Comparison of ENCODE assay signal across 20 cellular contexts in genomic region chr3:127834771-127835170, GRCh38. TPM values are rescaled to one million over a fixed set of nuclear protein-coding genes. Genes with fewer than 3 reads are reported as not detected.
DNase-seq lines count a peak whose midpoint lies in the region; ATAC-seq and TF ChIP-seq lines count a peak whose summit lies in the region.
"Had no signal": no experiment of that assay in that cellular context is flagged by ENCODE, and none has a peak within 500 bp of the region (broad histone marks: within the 10 kb centered on the region; RNA-seq: fewer than 3 reads in every experiment).

No MANE protein-coding gene starts in this region.

- H3K4me1 ChIP-seq in thyroid gland (no peaks in the 10 kb centered on the region), colonic mucosa (no peaks in the 10 kb centered on the region)
- H3K4me1 ChIP-seq: tibial artery had no signal

- TF ChIP-seq CTCF in glutamatergic neuron (IDR thresholded peaks at IDR 0.05; ENCODE audit: partially characterized antibody, unreplicated experiment) (no peak), thyroid gland (IDR thresholded peaks at IDR 0.05) (no peak), colonic mucosa (IDR thresholded peaks at IDR 0.05) (no peak)

- peaks cover 16% of the 10 kb centered on the region for H3K4me1 Mint-ChIP-seq in glutamatergic neuron (ENCODE audit: low read depth, unreplicated experiment)
- H3K4me1 Mint-ChIP-seq: central memory CD8-positive, alpha-beta T cell had no signal

- H3K4me3 ChIP-seq in thyroid gland (replicated peaks in 1 of 3) (no peak overlapping the region), colonic mucosa (no peak overlapping the region)
- H3K4me3 ChIP-seq: skin epidermis, tibial artery had no signal

- no peaks in the 10 kb centered on the region for H3K36me3 ChIP-seq in thyroid gland
- H3K36me3 ChIP-seq in colonic mucosa = no peaks in the 10 kb centered on the region
- H3K36me3 ChIP-seq: tibial artery had no signal

- H3K27me3 ChIP-seq in thyroid gland = no peaks in the 10 kb centered on the region
- H3K27me3 ChIP-seq in colonic mucosa = no peaks in the 10 kb centered on the region
- H3K27me3 ChIP-seq: tibial artery had no signal

- TF ChIP-seq POLR2A in thyroid gland (IDR thresholded peaks at IDR 0.05) = no peak

- 90 to 94% methylated on average over 4 of the region's 4 CpGs for WGBS in thyroid gland, 2 donors

- H3K4me3 Mint-ChIP-seq in glutamatergic neuron (ENCODE audit: unreplicated experiment) = no peak overlapping the region
- H3K4me3 Mint-ChIP-seq: activated CD8-positive, alpha-beta memory T cell treated with anti-CD3 and anti-CD28 coated beads, Interleukin-2, amount 10 ng/mL, durations not matched to agents 7 days and 5 days; central memory CD8-positive, alpha-beta T cell; HFFc6 had no signal

- ATAC-seq in GM18517 (IDR thresholded peaks at IDR 0.05; ENCODE audit: unreplicated experiment) (peak; percentile 3), GM21447 (IDR thresholded peaks at IDR 0.05; ENCODE audit: unreplicated experiment) (peak; percentile 2), HG03108 (IDR thresholded peaks at IDR 0.05; ENCODE audit: unreplicated experiment) (peak; percentile 5)
- ATAC-seq: activated CD8-positive, alpha-beta memory T cell treated with anti-CD3 and anti-CD28 coated beads, Interleukin-2, amount 10 ng/mL, durations not matched to agents 7 days and 5 days had no signal

- H3K27me3 Mint-ChIP-seq in glutamatergic neuron (ENCODE audit: unreplicated experiment) = no peaks in the 10 kb centered on the region

- intact Hi-C loops in thyroid gland (cut with DNase I) = loop anchor here (5.0 kb wide), 1 partner anchor 182 kb away; no protein-coding TSS in a partner anchor
- intact Hi-C loops in colonic mucosa (cut with DNase I) = loop anchor here (5.0 to 10.0 kb wide), 4 partner anchors 138 to 260 kb away; no protein-coding TSS in a partner anchor

- H3K9ac ChIP-seq in colonic mucosa (ENCODE audit: low read depth in 2 of 2, low read length in 2 of 2) = no peak overlapping the region
- H3K9ac ChIP-seq: parathyroid adenoma had no signal

- H3K36me3 Mint-ChIP-seq in glutamatergic neuron (ENCODE audit: unreplicated experiment) = peaks cover 30% of the 10 kb centered on the region

- peaks cover 10% of the 10 kb centered on the region for H3K9me3 Mint-ChIP-seq in glutamatergic neuron (ENCODE audit: unreplicated experiment)

- DNase-seq in glutamatergic neuron (no peak), thyroid gland (no peak), colonic mucosa (no peak), GM19238 (ENCODE audit: insufficient read length, low spot score) (no peak)
- DNase-seq in activated T-cell treated with anti-CD3 and anti-CD28 coated beads, Interleukin-2, amount 50 U/mL, for 48 hours = no peak
- DNase-seq: activated CD4-positive, alpha-beta T cell treated with anti-CD3 and anti-CD28 coated beads for 1 hour; activated CD8-positive, alpha-beta memory T cell treated with anti-CD3 and anti-CD28 coated beads, Interleukin-2, amount 10 ng/mL, durations not matched to agents 7 days and 5 days; activated effector memory CD4-positive, alpha-beta T cell treated with anti-CD3 and anti-CD28 coated beads, Interleukin-2, amount 50 U/mL, for 16 hours; HFFc6; NCI-H187 treated with DMSO at 0.1 percent for 48 hours; NCI-H446 treated with DMSO at 0.1 percent for 48 hours; SIG-M5; stimulated activated CD4-positive, alpha-beta T cell treated with anti-CD3 and anti-CD28 coated beads, Interleukin-4, amount 100 ng/mL, for 4 hours; tibial artery had no signal

- no peak overlapping the region for H3K27ac ChIP-seq in thyroid gland
- H3K27ac ChIP-seq in colonic mucosa = no peak overlapping the region
- H3K27ac ChIP-seq: parathyroid adenoma, skin epidermis, tibial artery had no signal

- peak overlapping the region; percentile 28 for H3K27ac Mint-ChIP-seq in glutamatergic neuron (ENCODE audit: unreplicated experiment)
- H3K27ac Mint-ChIP-seq: activated CD8-positive, alpha-beta memory T cell treated with anti-CD3 and anti-CD28 coated beads, Interleukin-2, amount 10 ng/mL, durations not matched to agents 7 days and 5 days; HFFc6 had no signal

- H3K9me3 ChIP-seq in thyroid gland (no peaks in the 10 kb centered on the region), colonic mucosa (no peaks in the 10 kb centered on the region)

RNA-seq across cellular contexts. Expression of gene MGLL, which starts 12.5 kb away (rescaled TPM):
- total RNA-seq in glutamatergic neuron (ENCODE audit: unreplicated experiment) = 10.3 TPM
- total RNA-seq in thyroid gland = 10 to 100 TPM; 12.4 to 24.7 (median 18.4) TPM
- 100 to 1,000 TPM; 123 to 200 TPM for total RNA-seq in colonic mucosa

Comparison
In these comparisons a context has a peak if more than half of its experiments do, and no peak if none do; other contexts are left out.
1. RNA of gene MGLL, which starts 12.5 kb away (total RNA-seq): 123 to 200 TPM in colonic mucosa; 12.4 to 24.7 TPM in thyroid gland and 10.3 TPM in glutamatergic neuron (single experiment); every median in the first group is over 4 times any median in the second.
2. Peak in every context shown above with its lines, with median percentiles within 50 percentile points of each other: ATAC-seq.